1 cellular context compared by ENCODE assay signal in the genomic region with DNA sequence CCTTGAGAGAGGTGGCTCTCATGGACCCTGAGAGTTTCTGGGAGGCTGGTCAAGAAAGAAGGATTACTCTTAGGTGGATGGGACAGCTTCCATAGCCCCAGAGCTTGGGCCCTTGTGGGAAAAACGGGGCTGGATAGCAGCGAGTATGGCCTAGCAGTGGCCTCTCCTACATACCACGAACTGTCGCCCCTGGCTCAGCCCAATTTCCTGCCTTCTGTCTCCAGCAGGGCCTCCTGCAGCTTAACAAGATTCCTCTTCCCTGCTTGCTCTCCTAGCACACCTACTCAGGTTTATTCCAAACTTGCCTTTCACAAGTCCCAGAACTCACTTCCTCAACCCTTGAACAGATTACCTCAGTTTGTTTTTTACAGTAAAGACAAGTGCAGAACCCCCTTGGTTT.
TF ChIP-seq lines count a peak whose summit lies in the region.

No MANE protein-coding gene starts in this region.

TF ChIP-seq in H1, 55 proteins besides CTCF, POLR2A, EP300 and RAD21 (continued from another document):
- no peak for TF ChIP-seq CREB1 (IDR thresholded peaks at IDR 0.05)
TF ChIP-seq in H1: peak in this region for 0.
